Comparison of ENCODE assay signal across 18 cellular contexts in the genomic region with DNA sequence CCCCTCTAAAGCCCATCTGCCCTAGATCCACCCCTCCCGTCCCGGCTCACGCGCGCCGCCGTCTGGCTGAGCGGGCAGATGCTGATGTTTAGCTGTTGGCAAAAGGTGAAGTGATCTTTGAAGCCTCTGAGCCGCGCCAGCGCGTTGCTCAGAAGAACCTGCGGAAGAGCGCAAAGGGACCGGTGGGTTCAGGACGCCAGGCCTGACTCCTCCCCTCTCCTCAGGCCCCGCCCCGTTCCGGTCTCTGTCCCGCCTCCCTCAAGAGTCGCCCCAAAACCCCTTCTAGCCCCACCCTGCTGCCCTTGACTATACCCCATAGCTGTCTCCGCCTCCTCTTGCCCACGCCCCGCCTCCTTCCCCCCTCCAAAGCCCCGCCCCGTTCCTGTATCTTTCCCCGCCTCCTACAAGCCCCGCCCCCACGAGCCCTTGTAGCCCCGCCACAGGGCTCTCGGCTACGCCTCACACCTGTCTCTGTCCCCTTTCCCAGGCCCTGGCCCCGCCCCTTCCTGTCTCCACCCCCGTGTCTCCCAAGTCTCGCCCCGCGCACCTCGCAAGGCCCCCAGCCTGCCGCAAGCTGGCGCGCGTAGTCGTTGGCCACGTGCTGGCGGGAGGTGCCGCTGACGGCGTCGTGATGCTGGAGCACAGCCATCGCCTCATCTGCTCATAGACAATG. TPM values are rescaled to one million over a fixed set of nuclear protein-coding genes. Genes with fewer than 3 reads are reported as not detected.
A peak's percentile ranks its signal among the peaks of the same experiment; 100 is the strongest.
DNase-seq lines count a peak whose midpoint lies in the region; ATAC-seq, FAIRE-seq and TF ChIP-seq lines count a peak whose summit lies in the region.
"Had no signal": no experiment of that assay in that cellular context is flagged by ENCODE, and none has a peak within 500 bp of the region (broad histone marks: within the 10 kb centered on the region; RNA-seq: fewer than 3 reads in every experiment).

No MANE protein-coding gene starts in this region.

- CTCF ChIA-PET in activated B cell treated with CpG ODN at 0.5 μM for 24 hours (lab: Charles Lee), result no interaction called here

- no peak overlapping the region for H3K4me3 ChIP-seq in small intestine (ENCODE audit: low read depth in 1 of 2, low read length in 2 of 2)
- H3K4me3 ChIP-seq: dorsolateral prefrontal cortex had no signal

- H3K27me3 Mint-ChIP-seq in activated B cell treated with CpG ODN at 0.5 μM for 24 hours, result no peaks in the 10 kb centered on the region
- H3K27me3 Mint-ChIP-seq: progenitor cell of endocrine pancreas had no signal

- no peaks in the 10 kb centered on the region for H3K4me1 ChIP-seq in small intestine (ENCODE audit: control insufficient read depth in 2 of 2, insufficient read depth in 1 of 2, low read depth in 1 of 2, low read length in 1 of 2)

- no peaks in the 10 kb centered on the region for H3K9me3 Mint-ChIP-seq in activated B cell treated with CpG ODN at 0.5 μM for 24 hours

- intact Hi-C loops in activated B cell treated with CpG ODN at 0.5 μM for 24 hours (cut with micrococcal nuclease), result no loop called here

- H3K4me3 Mint-ChIP-seq in activated B cell treated with CpG ODN at 0.5 μM for 24 hours, result no peak overlapping the region

- POLR2A ChIA-PET in activated B cell treated with CpG ODN at 0.5 μM for 24 hours (lab: Charles Lee), result interaction anchor here (0.7 to 1.5 kb wide), 3 partner anchors 9 to 82 kb away, joined by 3 to 21 read pairs (median 6); partner anchors contain the start of genes MAN2B1 and WDR83

- FAIRE-seq in small intestine (lab: Jason Lieb, UNC), result no peak
- FAIRE-seq: GM12891, TTC549 had no signal

- peak; percentile 54 for ATAC-seq in activated B cell treated with CpG ODN at 0.5 μM for 24 hours (ENCODE audit: low read depth)
- no peak for ATAC-seq in GM18520 (IDR thresholded peaks at IDR 0.05; ENCODE audit: unreplicated experiment)

- no peaks in the 10 kb centered on the region for H3K27me3 ChIP-seq in small intestine (ENCODE audit: control insufficient read depth in 2 of 2, insufficient read depth in 2 of 2, low read length in 2 of 2)
- H3K27me3 ChIP-seq: dorsolateral prefrontal cortex had no signal

- H3K27ac ChIP-seq in caudate nucleus (ENCODE audit: low read depth, low read length), result no peak overlapping the region
- H3K27ac ChIP-seq in small intestine (ENCODE audit: low read depth in 1 of 2, low read length in 1 of 2), result no peak overlapping the region
- H3K27ac ChIP-seq: dorsolateral prefrontal cortex had no signal

- TF ChIP-seq CTCF in activated B cell treated with CpG ODN at 0.5 μM for 24 hours (IDR thresholded peaks at IDR 0.05), result no peak

- peak; percentile 35 for DNase-seq in stimulated activated CD4-positive, alpha-beta T cell treated with anti-CD3 and anti-CD28 coated beads, Interleukin-4, amount 100 ng/mL, for 1 hour
- no peak for DNase-seq in stimulated activated CD4-positive, alpha-beta T cell treated with anti-CD3 and anti-CD28 coated beads, Interleukin-12 subunit alpha, Interleukin-12 subunit beta, amount 100 ng/mL, for 4 hours
- DNase-seq in activated B cell treated with CpG ODN at 0.5 μM for 24 hours (no peak), left kidney (ENCODE audit: low read depth, low spot score) (peak; percentile 32), NCI-H446 treated with DMSO at 0.1 percent for 48 hours (lab: John Stamatoyannopoulos, UW) (no peak), caudate nucleus (lab: John Stamatoyannopoulos, UW) (no peak), small intestine (no peak)
- DNase-seq: anterior cingulate cortex, C1 segment of cervical spinal cord, dorsolateral prefrontal cortex, Kasumi-1, NCI-H1694, SIG-M5 had no signal

- no peak overlapping the region for H3K27ac Mint-ChIP-seq in activated B cell treated with CpG ODN at 0.5 μM for 24 hours
- H3K27ac Mint-ChIP-seq: progenitor cell of endocrine pancreas had no signal

- H3K36me3 Mint-ChIP-seq in activated B cell treated with CpG ODN at 0.5 μM for 24 hours (ENCODE audit: low read depth), result peaks cover 76% of the 10 kb centered on the region

- peaks cover 2% of the 10 kb centered on the region for H3K4me1 Mint-ChIP-seq in activated B cell treated with CpG ODN at 0.5 μM for 24 hours

- WGBS in small intestine, 3 donors, result 76 to 90% (median 86%) methylated on average over 47 to 50 of the region's 50 CpGs

- no peaks in the 10 kb centered on the region for H3K9me3 ChIP-seq in small intestine (ENCODE audit: control insufficient read depth, low read depth)

- H3K36me3 ChIP-seq in small intestine (ENCODE audit: control insufficient read depth in 2 of 2, insufficient read depth in 2 of 2, low read length in 2 of 2), result peaks cover 4 to 10% of the 10 kb centered on the region in 2 donors

RNA-seq across cellular contexts. Expression of gene MAN2B1, which starts 9.5 kb away (rescaled TPM):
- 251 and 291 TPM in 2 replicates for total RNA-seq in activated B cell treated with CpG ODN at 0.5 μM for 24 hours
- polyA plus RNA-seq in small intestine, result 10 to 100 TPM; 42.7 to 57.6 (median 44.5) TPM

RNA-seq across cellular contexts. Expression of gene WDR83, which starts 9.6 kb away (rescaled TPM):
- total RNA-seq in activated B cell treated with CpG ODN at 0.5 μM for 24 hours, result 17.7 and 20.8 TPM in 2 replicates
- polyA plus RNA-seq in small intestine, result 10 to 100 TPM; 10.9 to 21.2 (median 18.6) TPM

RNA-seq across cellular contexts. Expression of gene DHPS, which starts 24.6 kb away (rescaled TPM):
- total RNA-seq in activated B cell treated with CpG ODN at 0.5 μM for 24 hours, result 141 and 160 TPM in 2 replicates
- polyA plus RNA-seq in small intestine, result 10 to 100 TPM; 61.5 to 67.3 (median 66.3) TPM

RNA-seq across cellular contexts. Expression of gene GNG14, which starts 30.8 kb away (rescaled TPM):
- total RNA-seq in activated B cell treated with CpG ODN at 0.5 μM for 24 hours, result not detected in 2 replicates
- not detected for polyA plus RNA-seq in small intestine
- total RNA-seq: Daoy, dorsolateral prefrontal cortex, progenitor cell of endocrine pancreas had no signal

RNA-seq across cellular contexts. Expression of gene FBXW9, which starts 39.4 kb away (rescaled TPM):
- total RNA-seq in activated B cell treated with CpG ODN at 0.5 μM for 24 hours, result 4.7 and 5.2 TPM in 2 replicates
- polyA plus RNA-seq in small intestine, result 10 to 100 TPM in 1 of 3 donors, 1 to 10 TPM in 2; 4.5 to 11.8 (median 5.9) TPM

Comparison
In these comparisons a context has a peak if more than half of its experiments do, and no peak if none do; other contexts are left out.
1. DNase-seq: peak in stimulated activated CD4-positive, alpha-beta T cell treated with anti-CD3 and anti-CD28 coated beads, Interleukin-4, amount 100 ng/mL, for 1 hour (single experiment) and left kidney (single experiment); none in stimulated activated CD4-positive, alpha-beta T cell treated with anti-CD3 and anti-CD28 coated beads, Interleukin-12 subunit alpha, Interleukin-12 subunit beta, amount 100 ng/mL, for 4 hours (single experiment), activated B cell treated with CpG ODN at 0.5 μM for 24 hours (single experiment), NCI-H446 treated with DMSO at 0.1 percent for 48 hours (single experiment), caudate nucleus (0 of 61) and small intestine (single experiment).